In genomic region chr7:86747698-86748097, GRCh38 we compare ENCODE assay signal across 16 cellular contexts.
DNase-seq lines count a peak whose midpoint lies in the region; ATAC-seq lines count a peak whose summit lies in the region.
"Had no signal": no experiment of that assay in that cellular context is flagged by ENCODE, and none has a peak within 500 bp of the region (broad histone marks: within the 10 kb centered on the region; RNA-seq: fewer than 3 reads in every experiment).

No MANE protein-coding gene starts in this region.

- ATAC-seq in HG03039 (IDR thresholded peaks at IDR 0.05; ENCODE audit: unreplicated experiment) (no peak), GM21619 (IDR thresholded peaks at IDR 0.05; ENCODE audit: unreplicated experiment) (no peak)
- ATAC-seq: stimulated activated naive CD8-positive, alpha-beta T cell treated with anti-CD3 and anti-CD28 coated beads, Interleukin-15, Interleukin-2, amounts not matched to agents 100 U/mL and 50 U/mL, for 24 hours had no signal

- DNase-seq in DMS79 treated with DMSO at 0.1 percent for 48 hours (lab: John Stamatoyannopoulos, UW) (peak; percentile 1), DMS79 (lab: John Stamatoyannopoulos, UW) (no peak), NCI-H774 (lab: John Stamatoyannopoulos, UW) (peak; percentile 9), cerebellar cortex (ENCODE audit: low spot score) (peak; percentile 15), pons (ENCODE audit: low spot score) (peak; percentile 45), KG1 (lab: John Stamatoyannopoulos, UW) (no peak)
- DNase-seq: activated CD4-positive, CD25-positive, alpha-beta regulatory T cell; foreskin fibroblast; Karpas-422; NCI-H1694 treated with DMSO at 0.1 percent for 48 hours; right lobe of liver; stimulated activated naive CD8-positive, alpha-beta T cell treated with anti-CD3 and anti-CD28 coated beads, Interleukin-15, Interleukin-2, amounts not matched to agents 100 U/mL and 50 U/mL, for 24 hours; T-helper 1 cell; transverse colon had no signal

Comparison
In these comparisons a context has a peak if more than half of its experiments do, and no peak if none do; other contexts are left out.
1. DNase-seq: peak in DMS79 treated with DMSO at 0.1 percent for 48 hours (single experiment), NCI-H774 (single experiment), cerebellar cortex (single experiment) and pons (single experiment); none in DMS79 (single experiment) and KG1 (single experiment).